ENCODE assay signal across 20 cellular contexts in the genomic region with DNA sequence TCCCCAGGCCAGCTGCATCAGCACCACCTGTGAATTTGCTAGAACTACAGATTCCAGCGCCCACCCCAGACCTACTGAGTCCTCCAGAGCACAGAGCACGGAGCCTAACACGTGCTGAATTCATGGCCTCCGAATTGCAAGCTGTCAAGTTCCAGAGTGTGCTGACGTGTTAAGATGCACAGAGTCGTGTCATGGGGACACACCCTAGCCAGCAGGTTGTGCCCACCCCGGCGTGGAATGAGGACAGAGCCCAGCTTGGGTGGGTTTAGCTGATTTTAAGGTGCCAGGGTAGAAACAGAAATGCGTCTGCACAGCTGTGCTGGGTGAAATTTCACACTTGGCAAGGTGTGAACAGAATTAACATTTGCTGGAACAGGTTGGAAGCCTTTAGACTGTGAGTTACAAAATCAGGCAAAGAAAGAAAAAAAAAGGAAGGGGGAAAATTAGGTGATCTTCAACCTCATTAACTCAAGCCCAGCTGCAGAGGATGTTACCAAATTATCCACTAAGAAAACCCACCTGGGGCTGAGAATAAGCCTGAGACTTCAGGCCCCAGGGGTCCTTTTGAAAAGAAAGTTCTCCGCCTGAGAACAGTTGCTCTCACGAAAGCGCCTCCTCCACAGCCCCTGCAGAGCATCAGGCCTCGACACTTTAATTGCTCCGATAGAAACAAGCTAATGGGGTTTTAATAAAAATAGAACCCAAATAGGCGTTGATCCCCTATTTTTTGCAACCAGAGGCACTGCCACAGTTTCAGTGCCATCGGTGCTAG. TPM values are rescaled to one million over a fixed set of nuclear protein-coding genes. Genes with fewer than 3 reads are reported as not detected.
DNase-seq lines count a peak whose midpoint lies in the region; ATAC-seq and TF ChIP-seq lines count a peak whose summit lies in the region.
"Had no signal": no experiment of that assay in that cellular context is flagged by ENCODE, and none has a peak within 500 bp of the region (broad histone marks: within the 10 kb centered on the region; RNA-seq: fewer than 3 reads in every experiment).

No MANE protein-coding gene starts in this region.

- peaks cover 5% of the 10 kb centered on the region for H3K36me3 Mint-ChIP-seq in T-helper 17 cell (ENCODE audit: low read depth)
- H3K36me3 Mint-ChIP-seq: naive thymus-derived CD4-positive, alpha-beta T cell had no signal

- BruUV-seq in OCI-LY7 (replicated peaks; lab: Mats Ljungman, UMichigan): no TSS peak

- H3K9me3 ChIP-seq in left ventricle myocardium inferior (replicated peaks) (no peaks in the 10 kb centered on the region), OCI-LY7 (ENCODE audit: low read length) (no peaks in the 10 kb centered on the region), upper lobe of right lung (no peaks in the 10 kb centered on the region), T-helper 17 cell (ENCODE audit: control insufficient read depth, low read length, poor library complexity, severe bottlenecking) (no peaks in the 10 kb centered on the region), esophagus squamous epithelium (no peaks in the 10 kb centered on the region)
- H3K9me3 ChIP-seq: body of pancreas had no signal

- peak overlapping the region; percentile 14; the same call in 1 of the 2 replicates for H2AFZ ChIP-seq in OCI-LY7 (ENCODE audit: low read length)

- H3K4me3 Mint-ChIP-seq in T-helper 17 cell: no peak overlapping the region
- H3K4me3 Mint-ChIP-seq: activated CD4-positive, alpha-beta T cell treated with anti-CD3 and anti-CD28 coated beads for 36 hours; naive thymus-derived CD4-positive, alpha-beta T cell had no signal

- peaks cover 52% of the 10 kb centered on the region for H3K4me1 ChIP-seq in left ventricle myocardium inferior
- peaks cover 96% of the 10 kb centered on the region for H3K4me1 ChIP-seq in OCI-LY7 (ENCODE audit: insufficient read depth, low read length, poor library complexity, severe bottlenecking)
- H3K4me1 ChIP-seq in upper lobe of right lung: no peaks in the 10 kb centered on the region
- peaks cover 0 to 26% (median 0%) of the 10 kb centered on the region in 3 donors for H3K4me1 ChIP-seq in esophagus squamous epithelium
- H3K4me1 ChIP-seq: body of pancreas had no signal

- peak overlapping the region; percentile 72 for H3K4me2 ChIP-seq in OCI-LY7 (ENCODE audit: low read length)

- H3K27ac ChIP-seq in left ventricle myocardium inferior (replicated peaks) (peak overlapping the region; percentile 95), OCI-LY7 (ENCODE audit: low read depth, low read length, poor library complexity, severe bottlenecking) (peak overlapping the region; percentile 100), upper lobe of right lung (no peak overlapping the region), esophagus squamous epithelium (no peak overlapping the region)
- H3K27ac ChIP-seq: body of pancreas, C4-2B had no signal

- H3K4me3 ChIP-seq in left ventricle myocardium inferior (no peak overlapping the region), OCI-LY7 (ENCODE audit: low read depth, low read length, poor library complexity, severe bottlenecking) (peak overlapping the region; percentile 71), upper lobe of right lung (no peak overlapping the region), esophagus squamous epithelium (no peak overlapping the region)
- H3K4me3 ChIP-seq: body of pancreas had no signal

- ATAC-seq in Right ventricle myocardium superior (ENCODE audit: poor library complexity) (no peak), upper lobe of right lung (no peak), T-helper 17 cell (no peak)
- ATAC-seq: activated CD4-positive, alpha-beta T cell treated with anti-CD3 and anti-CD28 coated beads for 36 hours; body of pancreas; naive thymus-derived CD4-positive, alpha-beta T cell had no signal

- intact Hi-C loops in left ventricle myocardium inferior (cut with micrococcal nuclease) (no loop called here), Right ventricle myocardium superior (cut with DNase I) (loop anchor here (5.0 to 10.0 kb wide), 2 partner anchors 65 to 72 kb away; no protein-coding TSS in a partner anchor), OCI-LY7 (cut with micrococcal nuclease; ENCODE audit: unreplicated experiment) (loop anchor here (1.0 to 5.0 kb wide), 6 partner anchors 27 to 313 kb away; a partner anchor contains a TSS), upper lobe of right lung (cut with DNase I) (loop anchor here (5.0 kb wide), 1 partner anchor 53 kb away; no protein-coding TSS in a partner anchor), esophagus squamous epithelium (cut with DNase I) (no loop called here)

- TF ChIP-seq CTCF in left ventricle myocardium inferior (IDR thresholded peaks at IDR 0.05; ENCODE audit: borderline replicate concordance) (no peak), OCI-LY7 (conservative IDR thresholded peaks at IDR 0.05; ENCODE audit: low read length) (no peak), upper lobe of right lung (IDR thresholded peaks at IDR 0.05) (no peak), esophagus squamous epithelium (IDR thresholded peaks at IDR 0.05) (no peak)

- WGBS in esophagus squamous epithelium, 2 donors: 68 to 69% methylated on average over 16 of the region's 16 CpGs

- CTCF ChIA-PET in OCI-LY7 (lab: Charles Lee; ENCODE audit: unreplicated experiment): interaction anchor here (0.9 to 2.0 kb wide), 3 partner anchors 27 to 70 kb away, joined by 3 to 4 read pairs (median 4); a partner anchor contains a TSS

- no peaks in the 10 kb centered on the region for H3K9me2 ChIP-seq in OCI-LY7 (ENCODE audit: insufficient read depth, low read length)

- H3K4me1 Mint-ChIP-seq in T-helper 17 cell: peaks cover 6% of the 10 kb centered on the region
- H3K4me1 Mint-ChIP-seq: activated CD4-positive, alpha-beta T cell treated with anti-CD3 and anti-CD28 coated beads for 36 hours had no signal

- H3K27me3 ChIP-seq in left ventricle myocardium inferior (ENCODE audit: low read depth) (no peaks in the 10 kb centered on the region), upper lobe of right lung (no peaks in the 10 kb centered on the region), esophagus squamous epithelium (peaks cover 0 to 10% (median 0%) of the 10 kb centered on the region in 4 donors)
- H3K27me3 ChIP-seq: body of pancreas had no signal

- peaks cover 33% of the 10 kb centered on the region; the same call in 1 of the 2 replicates for H3K79me2 ChIP-seq in OCI-LY7 (ENCODE audit: insufficient read depth, low read depth, low read length)

- DNase-seq in left ventricle myocardium inferior (no peak), Right ventricle myocardium superior (no peak), OCI-LY7 (ENCODE audit: low spot score) (peak; percentile 97), iPS-NIHi11 (ENCODE audit: low spot score) (peak; percentile 45), upper lobe of right lung (peak; percentile 35), T-helper 17 cell (no peak), esophagus squamous epithelium (lab: John Stamatoyannopoulos, UW) (no peak), cerebellar nuclear complex (lab: John Stamatoyannopoulos, UW) (no peak)
- DNase-seq: activated CD4-positive, alpha-beta T cell treated with anti-CD3 and anti-CD28 coated beads for 36 hours; body of pancreas; cortex of kidney; DMS 273 treated with DMSO at 0.1 percent for 48 hours; kidney; naive thymus-derived CD4-positive, alpha-beta T cell; NCI-H1417 treated with DMSO at 0.1 percent for 48 hours; NCI-H82; posterior cingulate gyrus; small intestine had no signal

- H3K36me3 ChIP-seq in left ventricle myocardium inferior (no peaks in the 10 kb centered on the region), OCI-LY7 (ENCODE audit: insufficient read depth, low read length) (peaks cover 12% of the 10 kb centered on the region), upper lobe of right lung (no peaks in the 10 kb centered on the region), esophagus squamous epithelium (no peaks in the 10 kb centered on the region)

- peaks cover 39% of the 10 kb centered on the region for H3K27me3 Mint-ChIP-seq in T-helper 17 cell

- no peaks in the 10 kb centered on the region for H4K20me1 ChIP-seq in OCI-LY7 (ENCODE audit: insufficient read depth, low read length)

- POLR2A ChIA-PET in OCI-LY7 (lab: Charles Lee): interaction anchor here (0.6 to 8.3 kb wide), 10 partner anchors 9 to 208 kb away, joined by 3 to 66 read pairs (median 3); a partner anchor contains a TSS

- TF ChIP-seq POLR2A in esophagus squamous epithelium (IDR thresholded peaks at IDR 0.05): no peak

- H3K27ac Mint-ChIP-seq in T-helper 17 cell: no peak overlapping the region
- H3K27ac Mint-ChIP-seq: activated CD4-positive, alpha-beta T cell treated with anti-CD3 and anti-CD28 coated beads for 36 hours; activated T-helper 2 cell treated with anti-CD3 and anti-CD28 coated beads, Interferon-gamma antibody, Interleukin-2, Interleukin-4, amounts not matched to agents 10 μg/mL and 5 μg/mL and 100 μg/mL, durations not matched to agents 14 hours and 24 hours and 36 hours; naive thymus-derived CD4-positive, alpha-beta T cell had no signal

RNA-seq across cellular contexts. Expression of a gene that starts 27.2 kb away (rescaled TPM):
- total RNA-seq in left ventricle myocardium inferior (4.7 TPM), Right ventricle myocardium superior (5.6 TPM), OCI-LY7 (2022) (50.4 and 50.5 TPM in 2 replicates), upper lobe of right lung (2.8 TPM), T-helper 17 cell (under 1 TPM; 0.77 to 0.86 TPM), esophagus squamous epithelium (10 to 100 TPM in 2 of 4 donors, 1 to 10 TPM in 2; 7.1 to 15.1 (median 10.8) TPM)
- 35.7 and 49.1 TPM in 2 replicates for total RNA-seq in OCI-LY7 (2014; rRNA removed; shearing (Covaris generic))

Comparison
In these comparisons a context has a peak if more than half of its experiments do, and no peak if none do; other contexts are left out.
1. intact Hi-C loops: an anchor here in Right ventricle myocardium superior (5.0 to 10.0 kb wide), OCI-LY7 (1.0 to 5.0 kb wide) and upper lobe of right lung (5.0 kb wide); none called in left ventricle myocardium inferior and esophagus squamous epithelium.
2. DNase-seq: peak in OCI-LY7 (single experiment), iPS-NIHi11 (single experiment) and upper lobe of right lung (single experiment); none in left ventricle myocardium inferior (single experiment), Right ventricle myocardium superior (single experiment), T-helper 17 cell (0 of 3), esophagus squamous epithelium (single experiment) and cerebellar nuclear complex (0 of 2).
3. H3K27ac ChIP-seq: peak in left ventricle myocardium inferior (single experiment) and OCI-LY7 (single experiment); none in upper lobe of right lung (single experiment) and esophagus squamous epithelium (0 of 4).